Comparison of ENCODE assay signal across 2 cellular contexts in the genomic region with DNA sequence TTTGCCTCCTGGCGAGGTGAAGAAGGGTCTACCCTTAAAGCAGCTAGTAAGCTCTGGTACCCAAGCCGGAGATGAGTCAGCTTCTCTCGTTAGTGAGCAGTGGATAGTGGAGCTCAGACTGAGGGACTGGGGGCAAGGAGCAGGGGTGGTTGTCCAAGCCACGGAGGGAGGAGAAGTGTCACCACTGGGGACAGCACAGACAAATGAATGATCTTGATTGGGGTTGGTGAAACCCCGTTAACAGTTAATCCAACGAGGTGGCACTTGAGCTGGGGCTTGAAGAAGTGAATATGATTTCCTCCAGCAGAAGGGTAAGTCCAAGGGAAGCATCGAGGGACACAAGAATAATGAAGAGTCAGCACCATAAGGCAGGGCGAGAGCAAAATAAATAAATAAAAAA.
TF ChIP-seq lines count a peak whose summit lies in the region.

No MANE protein-coding gene starts in this region.

TF ChIP-seq in K562, 482 proteins besides CTCF, POLR2A, EP300 and RAD21 (continues in another document):
- TF ChIP-seq ETS2 (tag; IDR thresholded peaks at IDR 0.05; ENCODE audit: borderline replicate concordance, poor library complexity, severe bottlenecking) (no peak), ZNF780A (CRISPR knock-in tag; IDR thresholded peaks at IDR 0.05) (no peak), THRAP3 (IDR thresholded peaks at IDR 0.05; ENCODE audit: borderline replicate concordance) (no peak), NCOA1 (IDR thresholded peaks at IDR 0.05; ENCODE audit: low read depth) (no peak), SMARCE1 (IDR thresholded peaks at IDR 0.05) (peak; percentile 14; the same call in 1 of the 2 replicates), FOSL1 (tag; conservative IDR thresholded peaks at IDR 0.05) (no peak), PHTF2 (CRISPR knock-in tag; IDR thresholded peaks at IDR 0.05) (no peak), HDAC1 (IDR thresholded peaks at IDR 0.05) (no peak), RCOR1 (IDR thresholded peaks at IDR 0.05; ENCODE audit: borderline replicate concordance in 1 of 2, low read depth in 2 of 2, low read length in 2 of 2) (no peak), CHCHD3 (CRISPR knock-in tag; IDR thresholded peaks at IDR 0.05) (no peak), SRSF7 (optimal IDR thresholded peaks at IDR 0.05; ENCODE audit: low read depth, low read length) (no peak), ZNF316 (IDR thresholded peaks at IDR 0.05) (peak; percentile 90), FOXA1 (IDR thresholded peaks at IDR 0.05; ENCODE audit: borderline replicate concordance) (no peak)
- TF ChIP-seq, protein P1, sequence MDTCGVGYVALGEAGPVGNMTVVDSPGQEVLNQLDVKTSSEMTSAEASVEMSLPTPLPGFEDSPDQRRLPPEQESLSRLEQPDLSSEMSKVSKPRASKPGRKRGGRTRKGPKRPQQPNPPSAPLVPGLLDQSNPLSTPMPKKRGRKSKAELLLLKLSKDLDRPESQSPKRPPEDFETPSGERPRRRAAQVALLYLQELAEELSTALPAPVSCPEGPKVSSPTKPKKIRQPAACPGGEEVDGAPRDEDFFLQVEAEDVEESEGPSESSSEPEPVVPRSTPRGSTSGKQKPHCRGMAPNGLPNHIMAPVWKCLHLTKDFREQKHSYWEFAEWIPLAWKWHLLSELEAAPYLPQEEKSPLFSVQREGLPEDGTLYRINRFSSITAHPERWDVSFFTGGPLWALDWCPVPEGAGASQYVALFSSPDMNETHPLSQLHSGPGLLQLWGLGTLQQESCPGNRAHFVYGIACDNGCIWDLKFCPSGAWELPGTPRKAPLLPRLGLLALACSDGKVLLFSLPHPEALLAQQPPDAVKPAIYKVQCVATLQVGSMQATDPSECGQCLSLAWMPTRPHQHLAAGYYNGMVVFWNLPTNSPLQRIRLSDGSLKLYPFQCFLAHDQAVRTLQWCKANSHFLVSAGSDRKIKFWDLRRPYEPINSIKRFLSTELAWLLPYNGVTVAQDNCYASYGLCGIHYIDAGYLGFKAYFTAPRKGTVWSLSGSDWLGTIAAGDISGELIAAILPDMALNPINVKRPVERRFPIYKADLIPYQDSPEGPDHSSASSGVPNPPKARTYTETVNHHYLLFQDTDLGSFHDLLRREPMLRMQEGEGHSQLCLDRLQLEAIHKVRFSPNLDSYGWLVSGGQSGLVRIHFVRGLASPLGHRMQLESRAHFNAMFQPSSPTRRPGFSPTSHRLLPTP (IDR thresholded peaks at IDR 0.05; ENCODE audit: borderline replicate concordance, extremely low read depth, insufficient read length) = no peak
- TF ChIP-seq, protein P2, sequence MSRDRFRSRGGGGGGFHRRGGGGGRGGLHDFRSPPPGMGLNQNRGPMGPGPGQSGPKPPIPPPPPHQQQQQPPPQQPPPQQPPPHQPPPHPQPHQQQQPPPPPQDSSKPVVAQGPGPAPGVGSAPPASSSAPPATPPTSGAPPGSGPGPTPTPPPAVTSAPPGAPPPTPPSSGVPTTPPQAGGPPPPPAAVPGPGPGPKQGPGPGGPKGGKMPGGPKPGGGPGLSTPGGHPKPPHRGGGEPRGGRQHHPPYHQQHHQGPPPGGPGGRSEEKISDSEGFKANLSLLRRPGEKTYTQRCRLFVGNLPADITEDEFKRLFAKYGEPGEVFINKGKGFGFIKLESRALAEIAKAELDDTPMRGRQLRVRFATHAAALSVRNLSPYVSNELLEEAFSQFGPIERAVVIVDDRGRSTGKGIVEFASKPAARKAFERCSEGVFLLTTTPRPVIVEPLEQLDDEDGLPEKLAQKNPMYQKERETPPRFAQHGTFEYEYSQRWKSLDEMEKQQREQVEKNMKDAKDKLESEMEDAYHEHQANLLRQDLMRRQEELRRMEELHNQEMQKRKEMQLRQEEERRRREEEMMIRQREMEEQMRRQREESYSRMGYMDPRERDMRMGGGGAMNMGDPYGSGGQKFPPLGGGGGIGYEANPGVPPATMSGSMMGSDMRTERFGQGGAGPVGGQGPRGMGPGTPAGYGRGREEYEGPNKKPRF (IDR thresholded peaks at IDR 0.05; ENCODE audit: low read depth, low read length) = no peak
- TF ChIP-seq, protein P3, sequence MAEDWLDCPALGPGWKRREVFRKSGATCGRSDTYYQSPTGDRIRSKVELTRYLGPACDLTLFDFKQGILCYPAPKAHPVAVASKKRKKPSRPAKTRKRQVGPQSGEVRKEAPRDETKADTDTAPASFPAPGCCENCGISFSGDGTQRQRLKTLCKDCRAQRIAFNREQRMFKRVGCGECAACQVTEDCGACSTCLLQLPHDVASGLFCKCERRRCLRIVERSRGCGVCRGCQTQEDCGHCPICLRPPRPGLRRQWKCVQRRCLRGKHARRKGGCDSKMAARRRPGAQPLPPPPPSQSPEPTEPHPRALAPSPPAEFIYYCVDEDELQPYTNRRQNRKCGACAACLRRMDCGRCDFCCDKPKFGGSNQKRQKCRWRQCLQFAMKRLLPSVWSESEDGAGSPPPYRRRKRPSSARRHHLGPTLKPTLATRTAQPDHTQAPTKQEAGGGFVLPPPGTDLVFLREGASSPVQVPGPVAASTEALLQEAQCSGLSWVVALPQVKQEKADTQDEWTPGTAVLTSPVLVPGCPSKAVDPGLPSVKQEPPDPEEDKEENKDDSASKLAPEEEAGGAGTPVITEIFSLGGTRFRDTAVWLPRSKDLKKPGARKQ (CRISPR knock-in tag; IDR thresholded peaks at IDR 0.05) = no peak
- TF ChIP-seq, protein P4, sequence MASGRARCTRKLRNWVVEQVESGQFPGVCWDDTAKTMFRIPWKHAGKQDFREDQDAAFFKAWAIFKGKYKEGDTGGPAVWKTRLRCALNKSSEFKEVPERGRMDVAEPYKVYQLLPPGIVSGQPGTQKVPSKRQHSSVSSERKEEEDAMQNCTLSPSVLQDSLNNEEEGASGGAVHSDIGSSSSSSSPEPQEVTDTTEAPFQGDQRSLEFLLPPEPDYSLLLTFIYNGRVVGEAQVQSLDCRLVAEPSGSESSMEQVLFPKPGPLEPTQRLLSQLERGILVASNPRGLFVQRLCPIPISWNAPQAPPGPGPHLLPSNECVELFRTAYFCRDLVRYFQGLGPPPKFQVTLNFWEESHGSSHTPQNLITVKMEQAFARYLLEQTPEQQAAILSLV (tag; IDR thresholded peaks at IDR 0.05) = no peak
- TF ChIP-seq, protein P5, sequence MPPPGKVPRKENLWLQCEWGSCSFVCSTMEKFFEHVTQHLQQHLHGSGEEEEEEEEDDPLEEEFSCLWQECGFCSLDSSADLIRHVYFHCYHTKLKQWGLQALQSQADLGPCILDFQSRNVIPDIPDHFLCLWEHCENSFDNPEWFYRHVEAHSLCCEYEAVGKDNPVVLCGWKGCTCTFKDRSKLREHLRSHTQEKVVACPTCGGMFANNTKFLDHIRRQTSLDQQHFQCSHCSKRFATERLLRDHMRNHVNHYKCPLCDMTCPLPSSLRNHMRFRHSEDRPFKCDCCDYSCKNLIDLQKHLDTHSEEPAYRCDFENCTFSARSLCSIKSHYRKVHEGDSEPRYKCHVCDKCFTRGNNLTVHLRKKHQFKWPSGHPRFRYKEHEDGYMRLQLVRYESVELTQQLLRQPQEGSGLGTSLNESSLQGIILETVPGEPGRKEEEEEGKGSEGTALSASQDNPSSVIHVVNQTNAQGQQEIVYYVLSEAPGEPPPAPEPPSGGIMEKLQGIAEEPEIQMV (tag; conservative IDR thresholded peaks at IDR 0.05; ENCODE audit: low read depth) = no peak
- TF ChIP-seq, protein P6, sequence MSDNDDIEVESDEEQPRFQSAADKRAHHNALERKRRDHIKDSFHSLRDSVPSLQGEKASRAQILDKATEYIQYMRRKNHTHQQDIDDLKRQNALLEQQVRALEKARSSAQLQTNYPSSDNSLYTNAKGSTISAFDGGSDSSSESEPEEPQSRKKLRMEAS (CRISPR knock-in tag; IDR thresholded peaks at IDR 0.05) = no peak

TF ChIP-seq in SK-N-SH, 30 proteins besides CTCF, POLR2A, EP300 and RAD21:
- TF ChIP-seq JUND (IDR thresholded peaks at IDR 0.05) = no peak
- TF ChIP-seq SIN3A (IDR thresholded peaks at IDR 0.05; ENCODE audit: borderline replicate concordance, low read depth, low read length) = no peak
- TF ChIP-seq, protein P7, sequence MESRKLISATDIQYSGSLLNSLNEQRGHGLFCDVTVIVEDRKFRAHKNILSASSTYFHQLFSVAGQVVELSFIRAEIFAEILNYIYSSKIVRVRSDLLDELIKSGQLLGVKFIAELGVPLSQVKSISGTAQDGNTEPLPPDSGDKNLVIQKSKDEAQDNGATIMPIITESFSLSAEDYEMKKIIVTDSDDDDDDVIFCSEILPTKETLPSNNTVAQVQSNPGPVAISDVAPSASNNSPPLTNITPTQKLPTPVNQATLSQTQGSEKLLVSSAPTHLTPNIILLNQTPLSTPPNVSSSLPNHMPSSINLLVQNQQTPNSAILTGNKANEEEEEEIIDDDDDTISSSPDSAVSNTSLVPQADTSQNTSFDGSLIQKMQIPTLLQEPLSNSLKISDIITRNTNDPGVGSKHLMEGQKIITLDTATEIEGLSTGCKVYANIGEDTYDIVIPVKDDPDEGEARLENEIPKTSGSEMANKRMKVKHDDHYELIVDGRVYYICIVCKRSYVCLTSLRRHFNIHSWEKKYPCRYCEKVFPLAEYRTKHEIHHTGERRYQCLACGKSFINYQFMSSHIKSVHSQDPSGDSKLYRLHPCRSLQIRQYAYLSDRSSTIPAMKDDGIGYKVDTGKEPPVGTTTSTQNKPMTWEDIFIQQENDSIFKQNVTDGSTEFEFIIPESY (IDR thresholded peaks at IDR 0.05; ENCODE audit: borderline replicate concordance, low read depth) = no peak
- TF ChIP-seq TCF12 (IDR thresholded peaks at IDR 0.05) = no peak
- TF ChIP-seq SMC3 (IDR thresholded peaks at IDR 0.05; ENCODE audit: low read depth, low read length) = no peak
- no peak for TF ChIP-seq RXRA (IDR thresholded peaks at IDR 0.05; ENCODE audit: borderline replicate concordance, low read depth)
- no peak for TF ChIP-seq ELF1 (IDR thresholded peaks at IDR 0.05)
- no peak for TF ChIP-seq TEAD4 (IDR thresholded peaks at IDR 0.05; ENCODE audit: borderline replicate concordance, insufficient read depth)
- no peak for TF ChIP-seq NRF1 (IDR thresholded peaks at IDR 0.05; ENCODE audit: low read depth, low read length)
- no peak for TF ChIP-seq NFIC (IDR thresholded peaks at IDR 0.05; ENCODE audit: borderline replicate concordance)
- TF ChIP-seq RFX5 (IDR thresholded peaks at IDR 0.05; ENCODE audit: low read length) = no peak
- TF ChIP-seq, protein P8, sequence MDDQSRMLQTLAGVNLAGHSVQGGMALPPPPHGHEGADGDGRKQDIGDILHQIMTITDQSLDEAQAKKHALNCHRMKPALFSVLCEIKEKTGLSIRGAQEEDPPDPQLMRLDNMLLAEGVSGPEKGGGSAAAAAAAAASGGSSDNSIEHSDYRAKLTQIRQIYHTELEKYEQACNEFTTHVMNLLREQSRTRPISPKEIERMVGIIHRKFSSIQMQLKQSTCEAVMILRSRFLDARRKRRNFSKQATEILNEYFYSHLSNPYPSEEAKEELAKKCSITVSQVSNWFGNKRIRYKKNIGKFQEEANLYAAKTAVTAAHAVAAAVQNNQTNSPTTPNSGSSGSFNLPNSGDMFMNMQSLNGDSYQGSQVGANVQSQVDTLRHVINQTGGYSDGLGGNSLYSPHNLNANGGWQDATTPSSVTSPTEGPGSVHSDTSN (IDR thresholded peaks at IDR 0.05) = no peak
- no peak for TF ChIP-seq RCOR1 (IDR thresholded peaks at IDR 0.05; ENCODE audit: low read length)
- TF ChIP-seq YY1 (IDR thresholded peaks at IDR 0.05; ENCODE audit: low read depth) = no peak
- TF ChIP-seq MXI1 (IDR thresholded peaks at IDR 0.05; ENCODE audit: low read depth, low read length) = no peak
- TF ChIP-seq FOXM1 (IDR thresholded peaks at IDR 0.05; ENCODE audit: low read depth) = no peak
